27 cellular contexts compared by ENCODE assay signal in the genomic region with DNA sequence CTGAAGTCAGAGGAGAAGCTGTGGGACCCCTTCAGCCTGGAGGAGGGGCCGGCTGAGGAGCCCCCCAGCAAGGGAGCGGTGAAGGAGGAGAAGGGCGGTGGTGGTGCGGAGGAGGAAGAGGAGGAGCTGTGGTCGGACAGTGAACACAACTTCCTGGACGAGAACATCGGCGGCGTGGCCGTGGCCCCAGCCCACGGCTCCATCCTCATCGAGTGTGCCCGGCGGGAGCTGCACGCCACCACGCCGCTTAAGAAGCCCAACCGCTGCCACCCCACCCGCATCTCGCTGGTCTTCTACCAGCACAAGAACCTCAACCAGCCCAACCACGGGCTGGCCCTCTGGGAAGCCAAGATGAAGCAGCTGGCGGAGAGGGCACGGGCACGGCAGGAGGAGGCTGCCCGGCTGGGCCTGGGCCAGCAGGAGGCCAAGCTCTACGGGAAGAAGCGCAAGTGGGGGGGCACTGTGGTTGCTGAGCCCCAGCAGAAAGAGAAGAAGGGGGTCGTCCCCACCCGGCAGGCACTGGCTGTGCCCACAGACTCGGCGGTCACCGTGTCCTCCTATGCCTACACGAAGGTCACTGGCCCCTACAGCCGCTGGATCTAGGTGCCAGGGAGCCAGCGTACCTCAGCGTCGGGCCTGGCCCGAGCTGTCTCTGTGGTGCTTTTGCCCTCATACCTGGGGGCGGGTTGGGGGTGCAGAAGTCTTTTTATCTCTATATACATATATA.
"Had no signal": no experiment of that assay in that cellular context is flagged by ENCODE, and none has a peak within 500 bp of the region (broad histone marks: within the 10 kb centered on the region; RNA-seq: fewer than 3 reads in every experiment).

No MANE protein-coding gene starts in this region.

- H3K4me3 ChIP-seq: esophagus squamous epithelium, heart right ventricle, left lung, mucosa of descending colon, prostate gland, right atrium auricular region, skin epidermis, spleen, suprapubic skin, transverse colon, vagina had no signal

- ATAC-seq: heart right ventricle; left cardiac atrium; left lung; mucosa of descending colon; stimulated activated naive CD8-positive, alpha-beta T cell treated with anti-CD3 and anti-CD28 coated beads, Interleukin-15, amount 100 ng/mL, for 72 hours had no signal

- H3K27ac Mint-ChIP-seq: mesothelial cell of epicardium had no signal

- H3K27ac ChIP-seq: esophagus squamous epithelium, heart right ventricle, prostate gland, right atrium auricular region, skin epidermis, spleen, suprapubic skin, transverse colon, vagina had no signal

- H3K27me3 Mint-ChIP-seq: naive B cell; natural killer cell treated with Interleukin-12 subunit alpha and Interleukin-12 subunit beta and Interleukin-15 and Interleukin-18, amount 100 ng/mL, for 72 hours; stimulated activated naive CD8-positive, alpha-beta T cell treated with anti-CD3 and anti-CD28 coated beads, Interleukin-15, amount 100 ng/mL, for 72 hours had no signal

- H3K9me3 Mint-ChIP-seq: mesothelial cell of epicardium; naive B cell; natural killer cell treated with Interleukin-12 subunit alpha and Interleukin-12 subunit beta and Interleukin-15 and Interleukin-18, amount 100 ng/mL, for 72 hours; neural crest cell; stimulated activated naive CD8-positive, alpha-beta T cell treated with anti-CD3 and anti-CD28 coated beads, Interleukin-15, amount 100 ng/mL, for 72 hours had no signal

- H3K36me3 Mint-ChIP-seq: natural killer cell treated with Interleukin-12 subunit alpha and Interleukin-12 subunit beta and Interleukin-15 and Interleukin-18, amount 100 ng/mL, for 72 hours had no signal

- H3K27me3 ChIP-seq: esophagus squamous epithelium, heart right ventricle, left lung, right atrium auricular region, spleen, suprapubic skin, transverse colon, vagina had no signal

- DNase-seq: effector CD8-positive, alpha-beta T cell; erythroblast; esophagus squamous epithelium; foreskin melanocyte; glutamatergic neuron; heart right ventricle; hippocampal formation; left cardiac atrium; left lung; mesenchymal stem cell; mucosa of descending colon; naive B cell; spleen; stimulated activated CD4-positive, alpha-beta T cell treated with anti-CD3 and anti-CD28 coated beads, Interleukin-4, amount 100 ng/mL, for 4 hours; stimulated activated naive CD4-positive, alpha-beta T cell; stimulated activated naive CD8-positive, alpha-beta T cell treated with anti-CD3 and anti-CD28 coated beads, Interleukin-15, amount 100 ng/mL, for 72 hours; transverse colon had no signal

- H3K4me1 ChIP-seq: left lung, right atrium auricular region, spleen, transverse colon, vagina had no signal

- H3K4me3 Mint-ChIP-seq: mesothelial cell of epicardium; naive B cell; natural killer cell treated with Interleukin-12 subunit alpha and Interleukin-12 subunit beta and Interleukin-15 and Interleukin-18, amount 100 ng/mL, for 72 hours; neural crest cell; stimulated activated naive CD8-positive, alpha-beta T cell treated with anti-CD3 and anti-CD28 coated beads, Interleukin-15, amount 100 ng/mL, for 72 hours had no signal

- H3K9me3 ChIP-seq: esophagus squamous epithelium, heart right ventricle, left lung, mucosa of descending colon, prostate gland, right atrium auricular region, spleen, suprapubic skin, transverse colon, vagina had no signal

- FAIRE-seq: colon, islet of Langerhans had no signal

- H3K4me1 Mint-ChIP-seq: mesothelial cell of epicardium, naive B cell, neural crest cell had no signal
